ENCODE assay signal across 17 cellular contexts in the genomic region with DNA sequence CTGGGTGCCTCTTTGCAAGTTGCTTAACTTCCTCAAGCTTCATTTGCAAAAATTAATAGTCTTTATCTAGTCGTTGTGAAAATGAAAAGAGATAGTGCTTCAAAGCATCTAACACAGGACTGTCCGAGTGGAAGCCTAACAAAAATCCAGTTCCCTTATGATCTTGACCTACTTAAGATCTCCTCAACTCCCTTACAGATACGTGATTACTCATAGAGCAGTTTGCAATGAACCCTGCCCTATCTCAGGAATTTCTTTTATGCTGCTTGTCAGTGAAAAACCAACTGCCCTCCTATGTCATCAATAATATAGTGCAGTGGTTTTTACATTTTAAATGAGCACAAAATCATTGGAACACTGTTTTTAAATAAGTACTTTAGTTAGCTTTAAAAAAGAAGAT.
"Had no signal": no experiment of that assay in that cellular context is flagged by ENCODE, and none has a peak within 500 bp of the region (broad histone marks: within the 10 kb centered on the region; RNA-seq: fewer than 3 reads in every experiment).

No MANE protein-coding gene starts in this region.

- H3K4me3 ChIP-seq: coronary artery, suprapubic skin, upper lobe of left lung had no signal

- H3K27ac ChIP-seq: brain microvascular endothelial cell, coronary artery, suprapubic skin, upper lobe of left lung had no signal

- H3K36me3 ChIP-seq: brain microvascular endothelial cell, suprapubic skin, upper lobe of left lung had no signal

- H3K9me3 ChIP-seq: suprapubic skin, upper lobe of left lung had no signal

- H3K27me3 ChIP-seq: brain microvascular endothelial cell, suprapubic skin, upper lobe of left lung had no signal

- H3K4me1 ChIP-seq: suprapubic skin, upper lobe of left lung had no signal

- ATAC-seq: activated CD8-positive, alpha-beta memory T cell treated with anti-CD3 and anti-CD28 coated beads, Interleukin-2, amount 10 ng/mL, durations not matched to agents 7 days and 5 days; left lobe of liver had no signal

- DNase-seq: activated CD4-positive, alpha-beta memory T cell treated with anti-CD3 and anti-CD28 coated beads, Interleukin-2, amount 10 ng/mL, durations not matched to agents 7 days and 5 days; activated CD4-positive, alpha-beta T cell treated with anti-CD3 and anti-CD28 coated beads for 48 hours; activated CD4-positive, CD25-positive, alpha-beta regulatory T cell; activated CD8-positive, alpha-beta memory T cell treated with anti-CD3 and anti-CD28 coated beads, Interleukin-2, amount 10 ng/mL, durations not matched to agents 7 days and 5 days; amniotic stem cell; brain microvascular endothelial cell; erythroblast; foreskin melanocyte; hypothalamus; islet precursor cell; midbrain; posterior cingulate gyrus; T1000; upper lobe of left lung had no signal
